ENCODE assay signal across 24 cellular contexts in genomic region chr21:32167513-32167912, GRCh38.
"Had no signal": no experiment of that assay in that cellular context is flagged by ENCODE, and none has a peak within 500 bp of the region (broad histone marks: within the 10 kb centered on the region; RNA-seq: fewer than 3 reads in every experiment).

No MANE protein-coding gene starts in this region.

- H3K27ac Mint-ChIP-seq: dendritic cell treated with granulocyte-macrophage colony-stimulating factor and Interleukin-4, amounts not matched to agents 40 ng/mL and 50 ng/mL, for 4 days; effector memory CD8-positive, alpha-beta T cell; endodermal cell had no signal

- H3K27me3 Mint-ChIP-seq: dendritic cell treated with granulocyte-macrophage colony-stimulating factor and Interleukin-4, amounts not matched to agents 40 ng/mL and 50 ng/mL, for 4 days had no signal

- DNase-seq: colonic mucosa; cortex of kidney; dermis blood vessel endothelial cell; dorsolateral prefrontal cortex; effector CD4-positive, alpha-beta T cell; effector CD8-positive, alpha-beta T cell; effector memory CD4-positive, alpha-beta T cell; effector memory CD8-positive, alpha-beta T cell; endodermal cell; erythroblast; esophagus squamous epithelium; foreskin fibroblast; foreskin keratinocyte; foreskin melanocyte; gastrocnemius medialis; glutamatergic neuron; head of caudate nucleus; heart left ventricle; heart right ventricle had no signal

- H3K4me1 ChIP-seq: colonic mucosa, esophagus muscularis mucosa, foreskin keratinocyte, gastrocnemius medialis, gastroesophageal sphincter, heart left ventricle, heart right ventricle had no signal

- H3K27ac ChIP-seq: colonic mucosa, coronary artery, dorsolateral prefrontal cortex, epithelial cell of prostate, esophagus muscularis mucosa, esophagus squamous epithelium, foreskin keratinocyte, gastrocnemius medialis, gastroesophageal sphincter, heart left ventricle, heart right ventricle had no signal

- H3K9me3 Mint-ChIP-seq: effector memory CD8-positive, alpha-beta T cell had no signal

- H3K4me3 ChIP-seq: colonic mucosa, coronary artery, dorsolateral prefrontal cortex, esophagus muscularis mucosa, esophagus squamous epithelium, gastrocnemius medialis, gastroesophageal sphincter, heart left ventricle, heart right ventricle had no signal

- H3K4me3 Mint-ChIP-seq: dendritic cell treated with granulocyte-macrophage colony-stimulating factor and Interleukin-4, amounts not matched to agents 40 ng/mL and 50 ng/mL, for 4 days; effector memory CD8-positive, alpha-beta T cell; endodermal cell had no signal

- H3K9me3 ChIP-seq: colonic mucosa, esophagus muscularis mucosa, esophagus squamous epithelium, gastrocnemius medialis, gastroesophageal sphincter had no signal

- H3K36me3 ChIP-seq: colonic mucosa, esophagus muscularis mucosa, esophagus squamous epithelium, gastrocnemius medialis, gastroesophageal sphincter, heart left ventricle, heart right ventricle had no signal

- H3K4me1 Mint-ChIP-seq: endodermal cell had no signal
